Comparison of ENCODE assay signal across 7 cellular contexts in the genomic region with DNA sequence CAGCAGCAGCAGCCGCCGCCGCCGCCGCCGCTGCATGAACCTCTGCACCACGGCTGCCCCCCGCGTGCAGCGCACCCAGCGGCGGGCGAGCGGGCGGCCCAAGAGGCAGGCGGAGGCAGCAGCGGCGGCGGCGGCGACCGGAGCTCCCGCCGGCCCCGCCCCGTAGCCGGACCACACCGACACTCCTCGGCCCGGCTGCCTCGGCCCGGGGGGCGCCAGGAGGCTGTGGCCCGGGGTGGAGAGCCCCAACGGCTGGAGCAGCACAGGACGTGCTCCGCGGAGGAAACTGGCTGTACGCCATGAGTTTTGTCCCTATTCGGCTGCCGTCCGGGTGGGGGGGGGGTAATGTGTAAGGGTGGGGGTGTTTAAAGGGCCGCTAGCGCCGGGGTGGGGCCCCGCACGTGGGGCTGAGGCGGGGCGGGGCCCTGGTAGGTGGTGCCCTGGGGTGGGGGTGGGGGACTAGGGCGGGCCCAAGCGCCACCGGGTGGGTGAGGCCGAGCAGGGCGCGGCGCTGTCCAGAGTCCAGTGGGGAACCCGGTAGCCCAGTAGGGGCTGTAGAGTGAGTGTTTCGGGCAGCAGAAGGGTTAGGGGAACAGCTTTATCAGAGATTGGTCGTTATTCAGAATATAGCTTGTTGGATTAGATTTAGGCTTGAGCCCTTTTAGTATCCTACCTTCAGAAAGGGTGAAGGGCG.
A peak's percentile ranks its signal among the peaks of the same experiment; 100 is the strongest.
DNase-seq lines count a peak whose midpoint lies in the region; ATAC-seq and TF ChIP-seq lines count a peak whose summit lies in the region.

TSS of gene FAM78B (minus strand) at position 301 of the 694 bp plus-strand sequence. CDS start 753 bp downstream, outside the sequence.

- peak within 1 kb of the TSS; percentile 56 for H3K4me3 ChIP-seq in choroid plexus epithelial cell (ENCODE audit: low read depth, low read length)

- peak; percentile 43 for DNase-seq in NCI-H2171 (lab: John Stamatoyannopoulos, UW)
- DNase-seq in activated CD4-positive, CD25-positive, alpha-beta regulatory T cell treated with anti-CD3 and anti-CD28 coated beads, Interleukin-2, amount 50 U/mL, for 72 hours = peak; percentile 34
- DNase-seq in choroid plexus epithelial cell (ENCODE audit: low read depth) = peak; percentile 20
- DNase-seq in kidney tubule cell (ENCODE audit: low spot score) = peak; percentile 78
- peak; percentile 45 to 48 for DNase-seq in stimulated activated CD4-positive, alpha-beta T cell treated with anti-CD3 and anti-CD28 coated beads, Interleukin-1b, Interleukin-23, amount 100 ng/mL, for 4 hours (ENCODE audit: low read depth in 2 of 2)

- no peak for TF ChIP-seq CTCF in choroid plexus epithelial cell (conservative IDR thresholded peaks at IDR 0.05; ENCODE audit: low read depth, low read length)

- peak; percentile 48 for ATAC-seq in GM18498 (IDR thresholded peaks at IDR 0.05; ENCODE audit: unreplicated experiment)
- ATAC-seq in HG02763 (IDR thresholded peaks at IDR 0.05; ENCODE audit: unreplicated experiment) = peak; percentile 46

Comparison
In these comparisons a context has a peak if more than half of its experiments do, and no peak if none do; other contexts are left out.
1. Peak in every context shown above with its lines: DNase-seq, ATAC-seq and H3K4me3 ChIP-seq.
2. DNase-seq: peak in every context shown above with its lines; median percentile 78 in kidney tubule cell; 46 in stimulated activated CD4-positive, alpha-beta T cell treated with anti-CD3 and anti-CD28 coated beads, Interleukin-1b, Interleukin-23, amount 100 ng/mL, for 4 hours; 43 in NCI-H2171; 34 in activated CD4-positive, CD25-positive, alpha-beta regulatory T cell treated with anti-CD3 and anti-CD28 coated beads, Interleukin-2, amount 50 U/mL, for 72 hours; 20 in choroid plexus epithelial cell.